ENCODE assay signal across 18 cellular contexts in the genomic region with DNA sequence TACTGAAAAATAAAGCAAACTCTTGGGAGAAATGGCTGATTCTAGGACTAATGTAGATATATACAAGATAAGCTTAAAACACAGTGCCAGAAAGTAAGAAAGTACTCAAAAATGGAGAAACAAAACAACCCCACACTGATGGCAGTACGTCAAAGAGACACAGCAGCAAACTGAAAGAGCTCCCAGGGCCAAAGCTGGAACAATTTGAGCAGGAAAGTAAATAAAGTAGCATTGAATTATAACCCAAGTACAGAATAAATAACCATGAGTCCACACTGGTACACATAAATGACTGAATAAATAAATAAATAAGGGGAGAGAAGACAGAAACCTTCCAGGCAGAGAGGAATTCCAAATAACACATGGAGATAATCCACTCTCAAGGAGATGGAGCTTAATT.
A peak's percentile ranks its signal among the peaks of the same experiment; 100 is the strongest.
DNase-seq lines count a peak whose midpoint lies in the region; ATAC-seq and TF ChIP-seq lines count a peak whose summit lies in the region.
"Had no signal": no experiment of that assay in that cellular context is flagged by ENCODE, and none has a peak within 500 bp of the region (broad histone marks: within the 10 kb centered on the region; RNA-seq: fewer than 3 reads in every experiment).

No MANE protein-coding gene starts in this region.

- peak overlapping the region; percentile 45 for H3K27ac ChIP-seq in VCaP
- H3K27ac ChIP-seq: BLaER1 treated with 17β-estradiol and CSF1 and Interleukin-3, amounts not matched to agents 10 nM and 100 nM had no signal

- H3K4me1 Mint-ChIP-seq in stimulated activated naive CD8-positive, alpha-beta T cell treated with anti-CD3 and anti-CD28 coated beads, Interleukin-15, amount 100 ng/mL, for 72 hours = peaks cover 5% of the 10 kb centered on the region
- H3K4me1 Mint-ChIP-seq: B cell had no signal

- H3K4me3 Mint-ChIP-seq in stimulated activated naive CD8-positive, alpha-beta T cell treated with anti-CD3 and anti-CD28 coated beads, Interleukin-15, amount 100 ng/mL, for 72 hours = no peak overlapping the region
- H3K4me3 Mint-ChIP-seq: B cell; CD8-positive, alpha-beta T cell; GM23338 had no signal

- H3K4me3 ChIP-seq in Loucy (ENCODE audit: low read length, poor library complexity, severe bottlenecking) = no peak overlapping the region
- H3K4me3 ChIP-seq: BLaER1 treated with 17β-estradiol and CSF1 and Interleukin-3, amounts not matched to agents 10 nM and 100 nM; GM23338 had no signal

- no peaks in the 10 kb centered on the region for H3F3A ChIP-seq in Loucy (ENCODE audit: low read depth)

- H3K79me2 ChIP-seq in Loucy (ENCODE audit: insufficient read depth, low read length) = no peaks in the 10 kb centered on the region

- no peaks in the 10 kb centered on the region for H3K27me3 ChIP-seq in Loucy (ENCODE audit: insufficient read depth, low read length, poor library complexity, severe bottlenecking)
- H3K27me3 ChIP-seq: BLaER1 treated with 17β-estradiol and CSF1 and Interleukin-3, amounts not matched to agents 10 nM and 100 nM had no signal

- no peak overlapping the region for H3K4me2 ChIP-seq in Loucy (ENCODE audit: low read depth, low read length, poor library complexity, severe bottlenecking)
- H3K4me2 ChIP-seq: GM23338 had no signal

- H4K20me1 ChIP-seq in Loucy (ENCODE audit: insufficient read depth, low read length, poor library complexity, severe bottlenecking) = no peaks in the 10 kb centered on the region
- H4K20me1 ChIP-seq: BLaER1 treated with 17β-estradiol and CSF1 and Interleukin-3, amounts not matched to agents 10 nM and 100 nM had no signal

- no peaks in the 10 kb centered on the region for H3K9me3 ChIP-seq in Loucy (ENCODE audit: insufficient read depth, low read depth, low read length)
- H3K9me3 ChIP-seq: BLaER1 treated with 17β-estradiol and CSF1 and Interleukin-3, amounts not matched to agents 10 nM and 100 nM had no signal

- H3K27me3 Mint-ChIP-seq in stimulated activated naive CD8-positive, alpha-beta T cell treated with anti-CD3 and anti-CD28 coated beads, Interleukin-15, amount 100 ng/mL, for 72 hours = no peaks in the 10 kb centered on the region

- no peak overlapping the region for H3K9ac ChIP-seq in Loucy (ENCODE audit: low read depth, low read length, poor library complexity, severe bottlenecking)
- H3K9ac ChIP-seq: BLaER1 treated with 17β-estradiol and CSF1 and Interleukin-3, amounts not matched to agents 10 nM and 100 nM had no signal

- DNase-seq in NCI-H82 treated with DMSO at 0.1 percent for 48 hours (lab: John Stamatoyannopoulos, UW; ENCODE audit: unreplicated experiment) (peak; percentile 31), NCI-H82 (lab: John Stamatoyannopoulos, UW) (no peak), left lobe of liver (ENCODE audit: low spot score) (no peak), NCI-H2029 (lab: John Stamatoyannopoulos, UW) (no peak), islet precursor cell (no peak)
- no peak for DNase-seq in stimulated activated naive CD8-positive, alpha-beta T cell treated with anti-CD3 and anti-CD28 coated beads, Interleukin-15, amount 100 ng/mL, for 72 hours
- DNase-seq: Calu3; CD8-positive, alpha-beta T cell; DMS 273 treated with DMSO at 0.1 percent for 48 hours; DMS79; GDM1; HCEC 1CT; IMR-90 had no signal

- no peaks in the 10 kb centered on the region for H3K9me2 ChIP-seq in Loucy (replicated peaks; ENCODE audit: low read depth, low read length)

- no peaks in the 10 kb centered on the region for H3K9me3 Mint-ChIP-seq in stimulated activated naive CD8-positive, alpha-beta T cell treated with anti-CD3 and anti-CD28 coated beads, Interleukin-15, amount 100 ng/mL, for 72 hours
- H3K9me3 Mint-ChIP-seq: CD8-positive, alpha-beta T cell; GM23338 had no signal

- H3K4me1 ChIP-seq in Loucy (ENCODE audit: insufficient read depth, low read length, poor library complexity, severe bottlenecking) = peaks cover 39% of the 10 kb centered on the region

- TF ChIP-seq CTCF in Loucy (conservative IDR thresholded peaks at IDR 0.05; ENCODE audit: low read length) = no peak
- TF ChIP-seq CTCF in VCaP (conservative IDR thresholded peaks at IDR 0.05) = no peak

- no peaks in the 10 kb centered on the region for H3K36me3 ChIP-seq in Loucy (ENCODE audit: insufficient read depth, low read length)
- H3K36me3 ChIP-seq: BLaER1 treated with 17β-estradiol and CSF1 and Interleukin-3, amounts not matched to agents 10 nM and 100 nM had no signal

- H2AFZ ChIP-seq in Loucy (ENCODE audit: low read length) = peak overlapping the region; percentile 42; the same call in 1 of the 2 replicates
- H2AFZ ChIP-seq: GM23338 had no signal

- no peak overlapping the region for H3K27ac Mint-ChIP-seq in stimulated activated naive CD8-positive, alpha-beta T cell treated with anti-CD3 and anti-CD28 coated beads, Interleukin-15, amount 100 ng/mL, for 72 hours
- H3K27ac Mint-ChIP-seq: B cell; CD8-positive, alpha-beta T cell; GM23338 had no signal

- peak; percentile 58 for ATAC-seq in left lobe of liver
- no peak for ATAC-seq in stimulated activated naive CD8-positive, alpha-beta T cell treated with anti-CD3 and anti-CD28 coated beads, Interleukin-15, amount 100 ng/mL, for 72 hours
- ATAC-seq: CD8-positive, alpha-beta T cell; GM23338 had no signal
